8 cellular contexts compared by ENCODE assay signal in the genomic region with DNA sequence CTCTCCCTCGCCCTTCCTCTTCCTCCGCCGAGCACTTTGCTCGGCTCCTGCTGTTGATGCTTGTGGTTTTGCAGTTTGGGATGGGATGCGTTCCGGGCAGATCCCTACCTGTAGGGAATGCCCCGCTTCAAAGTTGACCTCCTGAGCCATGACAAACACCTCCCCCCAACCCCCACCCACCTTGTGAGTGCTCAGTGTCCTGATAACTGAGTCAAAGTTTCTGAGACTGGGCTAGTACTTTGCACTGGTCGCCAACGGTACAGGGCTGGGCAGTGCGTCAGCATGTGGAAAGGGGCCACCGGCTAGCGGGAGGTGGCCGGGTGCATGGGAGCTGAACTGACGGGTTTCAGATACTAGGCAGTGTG. TPM values are rescaled to one million over a fixed set of nuclear protein-coding genes. Genes with fewer than 3 reads are reported as not detected.
DNase-seq lines count a peak whose midpoint lies in the region; ATAC-seq, FAIRE-seq and TF ChIP-seq lines count a peak whose summit lies in the region.

No MANE protein-coding gene starts in this region.

- no peaks in the 10 kb centered on the region for H3K27me3 Mint-ChIP-seq in activated B cell treated with CpG ODN at 0.5 μM for 24 hours

- peak overlapping the region; percentile 58 for H2AFZ ChIP-seq in endothelial cell of umbilical vein (ENCODE audit: low read depth, low read length)

- H3K27ac ChIP-seq in endothelial cell of umbilical vein (ENCODE audit: insufficient read depth, low read depth, low read length) (no peak overlapping the region), thymus (ENCODE audit: low read depth) (peak overlapping the region; percentile 97)

- peak overlapping the region; percentile 96 for H3K4me3 Mint-ChIP-seq in activated B cell treated with CpG ODN at 0.5 μM for 24 hours

- no peaks in the 10 kb centered on the region for H3K36me3 ChIP-seq in endothelial cell of umbilical vein (ENCODE audit: control insufficient read depth in 2 of 2, extremely low read depth in 1 of 2, insufficient read depth in 2 of 2, low read length in 2 of 2)
- no peaks in the 10 kb centered on the region for H3K36me3 ChIP-seq in thymus (ENCODE audit: control insufficient read depth, insufficient read depth)

- ATAC-seq in GM18909 (IDR thresholded peaks at IDR 0.05; ENCODE audit: poor library complexity, unreplicated experiment) (peak; percentile 20), HG03565 (IDR thresholded peaks at IDR 0.05; ENCODE audit: unreplicated experiment) (peak; percentile 2), activated B cell treated with CpG ODN at 0.5 μM for 24 hours (ENCODE audit: low read depth) (no peak)

- 8% methylated on average over 14 of the region's 14 CpGs for WGBS in thymus

- DNase-seq in AG10803 (ENCODE audit: low read depth) (peak; percentile 28), activated B cell treated with CpG ODN at 0.5 μM for 24 hours (peak; percentile 29), endothelial cell of umbilical vein (ENCODE audit: low read depth, low spot score) (peak; percentile 32), mucosa of gallbladder (ENCODE audit: low spot score) (peak; percentile 33), SKM-1 (lab: John Stamatoyannopoulos, UW; ENCODE audit: unreplicated experiment) (no peak)

- H3K4me1 ChIP-seq in endothelial cell of umbilical vein (ENCODE audit: control insufficient read depth, extremely low read depth, insufficient read depth, low read length) (peaks cover 8% of the 10 kb centered on the region), thymus (ENCODE audit: control insufficient read depth, insufficient read depth, low read length) (peaks cover 10% of the 10 kb centered on the region)

- intact Hi-C loops in activated B cell treated with CpG ODN at 0.5 μM for 24 hours (cut with micrococcal nuclease): loop anchor here (1.0 to 2.0 kb wide), 2 partner anchors 15 to 57 kb away; no protein-coding TSS in a partner anchor
- intact Hi-C loops in endothelial cell of umbilical vein (cut with micrococcal nuclease): no loop called here

- H3K4me3 ChIP-seq in AG10803 (ENCODE audit: low read length) (peak overlapping the region; percentile 84), endothelial cell of umbilical vein (replicated peaks in 1 of 3; ENCODE audit: insufficient read depth in 1 of 3, low read depth in 1 of 3, low read length in 3 of 3) (peak overlapping the region; percentile 71 to 91 (median 75)), thymus (ENCODE audit: low read length) (peak overlapping the region; percentile 96)

- peak overlapping the region; percentile 41 for H3K9ac ChIP-seq in endothelial cell of umbilical vein (replicated peaks; ENCODE audit: extremely low read depth, insufficient read depth, low read length)

- no TSS peak for BruUV-seq in endothelial cell of umbilical vein (replicated peaks; lab: Mats Ljungman, UMichigan)

- no peaks in the 10 kb centered on the region for H4K20me1 ChIP-seq in endothelial cell of umbilical vein (replicated peaks; ENCODE audit: control insufficient read depth, extremely low read depth, insufficient read depth, low read length)

- peak overlapping the region; percentile 73 for H3K4me2 ChIP-seq in endothelial cell of umbilical vein (ENCODE audit: insufficient read depth, low read length)

- dilution Hi-C loops in endothelial cell of umbilical vein (cut with MboI; ENCODE audit: extremely low pct_ligation_motif_present, low sequenced_read_pairs): no loop called here

- TF ChIP-seq CTCF in AG10803 (conservative IDR thresholded peaks at IDR 0.05; ENCODE audit: low read length) (no peak), activated B cell treated with CpG ODN at 0.5 μM for 24 hours (IDR thresholded peaks at IDR 0.05) (no peak), endothelial cell of umbilical vein (IDR thresholded peaks at IDR 0.05; ENCODE audit: extremely low read depth in 1 of 2, insufficient read depth in 1 of 2, low read depth in 1 of 2, low read length in 2 of 2) (no peak)

- H3K27ac Mint-ChIP-seq in activated B cell treated with CpG ODN at 0.5 μM for 24 hours: peak overlapping the region; percentile 99

- POLR2A ChIA-PET in activated B cell treated with CpG ODN at 0.5 μM for 24 hours (lab: Charles Lee) (interaction anchor here (1.2 to 1.9 kb wide), 5 partner anchors 9 to 138 kb away, joined by 3 to 13 read pairs (median 4); a partner anchor contains a TSS), endothelial cell of umbilical vein (lab: Charles Lee) (no interaction called here)

- TF ChIP-seq POLR2A in endothelial cell of umbilical vein (IDR thresholded peaks at IDR 0.05; ENCODE audit: low read depth, low read length): no peak

- no peaks in the 10 kb centered on the region for H3K9me3 Mint-ChIP-seq in activated B cell treated with CpG ODN at 0.5 μM for 24 hours

- no peaks in the 10 kb centered on the region for H3K9me1 ChIP-seq in endothelial cell of umbilical vein (replicated peaks; ENCODE audit: control insufficient read depth, extremely low read depth, insufficient read depth, low read length)

- H3K9me3 ChIP-seq in endothelial cell of umbilical vein (replicated peaks; ENCODE audit: control insufficient read depth, insufficient read depth, low read length) (no peaks in the 10 kb centered on the region), thymus (ENCODE audit: control insufficient read depth) (no peaks in the 10 kb centered on the region)

- peaks cover 15% of the 10 kb centered on the region for H3K36me3 Mint-ChIP-seq in activated B cell treated with CpG ODN at 0.5 μM for 24 hours (ENCODE audit: low read depth)

- H3K4me1 Mint-ChIP-seq in activated B cell treated with CpG ODN at 0.5 μM for 24 hours: peaks cover 78% of the 10 kb centered on the region

- peaks cover 2% of the 10 kb centered on the region for H3K79me2 ChIP-seq in endothelial cell of umbilical vein (ENCODE audit: control insufficient read depth, insufficient read depth, low read length)

- CTCF ChIA-PET in activated B cell treated with CpG ODN at 0.5 μM for 24 hours (lab: Charles Lee) (no interaction called here), endothelial cell of umbilical vein (lab: Charles Lee) (interaction anchor here (0.7 to 1.1 kb wide), 2 partner anchors 12 to 58 kb away, joined by 4 to 5 read pairs; no protein-coding TSS in a partner anchor)

- H3K27me3 ChIP-seq in endothelial cell of umbilical vein (ENCODE audit: control insufficient read depth in 2 of 2, insufficient read depth in 2 of 2, low read length in 2 of 2) (no peaks in the 10 kb centered on the region), thymus (ENCODE audit: control insufficient read depth, insufficient read depth) (no peaks in the 10 kb centered on the region)

- FAIRE-seq in endothelial cell of umbilical vein (lab: Jason Lieb, UNC): peak; percentile 47

TF ChIP-seq in endothelial cell of umbilical vein, 7 proteins besides CTCF, POLR2A, EP300 and RAD21:
- no peak for TF ChIP-seq GATA2 (IDR thresholded peaks at IDR 0.05; ENCODE audit: insufficient read depth, insufficient read length, low read depth, low read length)
- TF ChIP-seq, protein P1, sequence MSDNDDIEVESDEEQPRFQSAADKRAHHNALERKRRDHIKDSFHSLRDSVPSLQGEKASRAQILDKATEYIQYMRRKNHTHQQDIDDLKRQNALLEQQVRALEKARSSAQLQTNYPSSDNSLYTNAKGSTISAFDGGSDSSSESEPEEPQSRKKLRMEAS (IDR thresholded peaks at IDR 0.05; ENCODE audit: insufficient read depth, insufficient read length): no peak
- TF ChIP-seq POLR2AphosphoS5 (IDR thresholded peaks at IDR 0.05; ENCODE audit: insufficient read depth, low read depth, low read length): no peak
- TF ChIP-seq EZH2 (IDR thresholded peaks at IDR 0.05; ENCODE audit: borderline replicate concordance, low read depth, low read length, severe bottlenecking): no peak
- TF ChIP-seq JUN (IDR thresholded peaks at IDR 0.05; ENCODE audit: borderline replicate concordance, insufficient read depth, insufficient read length, low read depth): no peak
- no peak for TF ChIP-seq MYC (IDR thresholded peaks at IDR 0.05; ENCODE audit: low read depth, low read length)
- no peak for TF ChIP-seq FOS (IDR thresholded peaks at IDR 0.05; ENCODE audit: borderline replicate concordance, insufficient read depth, low read length)

RNA-seq across cellular contexts. Expression of a gene that starts 0.8 kb away (rescaled TPM):
- total RNA-seq in activated B cell treated with CpG ODN at 0.5 μM for 24 hours: 103 and 126 TPM in 2 replicates
- 20.7 and 22.2 TPM in 2 replicates for total RNA-seq in endothelial cell of umbilical vein
- polyA plus RNA-seq in endothelial cell of umbilical vein: 6.4 and 7.2 TPM in 2 replicates
- 10.3 and 12.1 TPM in 2 replicates for polyA plus RNA-seq in endothelial cell of umbilical vein (2011; cell fraction: cytosol; rRNA removed)
- polyA plus RNA-seq in endothelial cell of umbilical vein (2011; cell fraction: nucleus; rRNA removed): 16.0 and 19.8 TPM in 2 replicates
- polyA plus RNA-seq in endothelial cell of umbilical vein (2012): 11.9 and 12.9 TPM in 2 replicates
- 54.0 and 54.1 TPM in 2 replicates for polyA minus RNA-seq in endothelial cell of umbilical vein
- polyA minus RNA-seq in endothelial cell of umbilical vein (2011; cell fraction: cytosol; rRNA and poly(A)+ RNA removed): 10.2 TPM
- 71.6 and 112 TPM in 2 replicates for polyA minus RNA-seq in endothelial cell of umbilical vein (2011; cell fraction: nucleus; rRNA and poly(A)+ RNA removed)
- 87.4 TPM for total RNA-seq in mucosa of gallbladder
- polyA plus RNA-seq in thymus: 30.6 TPM
